ENCODE assay signal across 33 cellular contexts in the genomic region with DNA sequence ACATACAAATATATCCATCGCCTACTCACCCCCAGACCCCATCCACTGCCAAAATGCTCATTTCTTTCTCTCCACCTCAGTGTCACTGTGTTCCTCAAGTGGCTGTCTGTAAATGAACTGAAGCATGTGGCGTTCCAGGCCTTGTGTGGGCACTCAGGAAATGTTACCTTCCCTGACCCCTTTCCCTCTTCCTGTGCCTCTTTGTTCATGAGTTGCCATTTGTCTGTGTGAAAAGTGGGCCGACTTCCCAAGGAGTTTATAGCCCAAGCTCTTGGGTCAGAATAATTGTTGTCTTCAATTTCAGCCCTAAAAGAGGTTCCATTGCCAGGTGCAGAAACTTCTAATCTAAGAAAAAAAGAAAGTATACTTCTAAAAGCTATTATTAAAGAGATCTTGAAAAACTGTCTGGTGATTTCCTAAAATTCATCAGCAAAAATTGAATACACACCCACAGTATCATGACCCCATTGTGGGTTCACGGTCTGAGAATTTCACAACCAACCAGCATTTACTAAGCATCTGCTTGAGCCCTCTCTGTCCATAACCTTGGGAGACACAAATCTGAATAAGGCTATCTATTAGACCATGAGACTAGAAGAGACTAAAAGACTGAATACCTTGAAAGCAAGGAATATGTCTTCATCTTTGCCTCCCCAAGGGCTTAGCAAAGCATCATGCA.
DNase-seq lines count a peak whose midpoint lies in the region; ATAC-seq, FAIRE-seq and TF ChIP-seq lines count a peak whose summit lies in the region.
"Had no signal": no experiment of that assay in that cellular context is flagged by ENCODE, and none has a peak within 500 bp of the region (broad histone marks: within the 10 kb centered on the region; RNA-seq: fewer than 3 reads in every experiment).

No MANE protein-coding gene starts in this region.

- TF ChIP-seq EP300 in GM12878 (IDR thresholded peaks at IDR 0.05; ENCODE audit: borderline replicate concordance in 1 of 2, control insufficient read depth in 1 of 2, low read depth in 2 of 2, low read length in 2 of 2) (no peak), ovary (IDR thresholded peaks at IDR 0.05) (no peak)

- H3K27me3 ChIP-seq in HL-60 (ENCODE audit: insufficient read depth, poor library complexity, severe bottlenecking) (no peaks in the 10 kb centered on the region), GM12878 (replicated peaks in 1 of 2; ENCODE audit: control insufficient read depth in 2 of 2, insufficient read depth in 2 of 2, low read length in 1 of 2) (no peaks in the 10 kb centered on the region), neutrophil (no peaks in the 10 kb centered on the region), ovary (no peaks in the 10 kb centered on the region)
- H3K27me3 ChIP-seq: adrenal gland, foreskin keratinocyte had no signal

- TF ChIP-seq CTCF in HL-60 (IDR thresholded peaks at IDR 0.05; ENCODE audit: insufficient read depth, low read length) (no peak), GM12878 (IDR thresholded peaks at IDR 0.05 in 2 of 3, conservative IDR thresholded peaks at IDR 0.05 in 1 of 3; ENCODE audit: control insufficient read depth in 2 of 3, extremely low read depth in 1 of 3, insufficient read depth in 1 of 3, low read depth in 3 of 3, low read length in 3 of 3) (no peak), neutrophil (IDR thresholded peaks at IDR 0.05) (no peak), ovary (IDR thresholded peaks at IDR 0.05) (no peak)

- in situ Hi-C loops in GM12878 (cut with MboI): no loop called here

- H3K9me3 ChIP-seq in GM12878 (replicated peaks; ENCODE audit: control insufficient read depth, insufficient read depth, low read length): no peaks in the 10 kb centered on the region; the same call in 2 of the 3 replicates
- H3K9me3 ChIP-seq in neutrophil: no peaks in the 10 kb centered on the region
- H3K9me3 ChIP-seq in ovary: no peaks in the 10 kb centered on the region
- H3K9me3 ChIP-seq: adrenal gland had no signal

- no peaks in the 10 kb centered on the region for H3K79me2 ChIP-seq in GM12878 (ENCODE audit: control insufficient read depth, insufficient read depth, low read length)

- H3K27ac ChIP-seq in HL-60 (replicated peaks) (peak overlapping the region; percentile 2; the same call in 1 of the 2 replicates), GM12878 (ENCODE audit: control insufficient read depth, insufficient read depth) (peak overlapping the region; percentile 30), neutrophil (peak overlapping the region; percentile 66), ovary (no peak overlapping the region)
- H3K27ac ChIP-seq: adrenal gland, foreskin keratinocyte had no signal

- H3K4me1 ChIP-seq in GM12878 (ENCODE audit: control insufficient read depth, insufficient read depth, low read length) (peaks cover 24% of the 10 kb centered on the region), neutrophil (ENCODE audit: control insufficient read depth in 1 of 2, insufficient read depth in 1 of 2, low read depth in 1 of 2, low read length in 1 of 2) (peaks cover 78 to 85% of the 10 kb centered on the region in 2 experiments), ovary (ENCODE audit: insufficient read depth) (peaks cover 7% of the 10 kb centered on the region)
- H3K4me1 ChIP-seq: foreskin keratinocyte had no signal

- peak; percentile 74 for FAIRE-seq in GM12878 (lab: Jason Lieb, UNC)
- FAIRE-seq: A204.1, D721Med, H1, K562 had no signal

- no peak overlapping the region; the same call in 1 of the 2 replicates for H3K9ac ChIP-seq in GM12878 (ENCODE audit: control insufficient read depth, insufficient read depth, low read length)

- CTCF ChIA-PET in GM12878 (lab: Yijun Ruan, JAX): interaction anchor here (0.9 to 1.4 kb wide), 4 partner anchors 13 to 250 kb away, joined by 3 to 6 read pairs (median 4); no protein-coding TSS in a partner anchor

- H3K4me3 Mint-ChIP-seq in T-helper 2 cell treated with Interferon-gamma antibody and Interleukin-4, amounts not matched to agents 5 μg/mL and 100 μg/mL, for 36 hours: no peak overlapping the region
- H3K4me3 Mint-ChIP-seq: activated CD8-positive, alpha-beta T cell treated with anti-CD3 and anti-CD28 coated beads for 36 hours; activated naive CD4-positive, alpha-beta T cell treated with anti-CD3 and anti-CD28 coated beads for 36 hours; activated T-helper 1 cell treated with anti-CD3 and anti-CD28 coated beads, Interleukin-12 subunit alpha, Interleukin-12 subunit beta, Interleukin-2, Interleukin-4 antibody, amounts not matched to agents 30 ng/mL and 10 ng/mL and 1 ng/mL, durations not matched to agents 14 hours and 24 hours and 36 hours; central memory CD8-positive, alpha-beta T cell; dendritic cell treated with granulocyte-macrophage colony-stimulating factor and Interleukin-4, amounts not matched to agents 40 ng/mL and 50 ng/mL, for 4 days; endodermal cell; natural killer cell; T-helper 1 cell treated with Interleukin-12 subunit alpha and Interleukin-12 subunit beta and Interleukin-4 antibody, amounts not matched to agents 30 μg/mL and 1 μg/mL, for 36 hours had no signal

- no peak for TF ChIP-seq RAD21 in GM12878 (IDR thresholded peaks at IDR 0.05; ENCODE audit: insufficient read depth, low read depth, low read length)

- peaks cover 10% of the 10 kb centered on the region for H3K4me1 Mint-ChIP-seq in T-helper 2 cell treated with Interferon-gamma antibody and Interleukin-4, amounts not matched to agents 5 μg/mL and 100 μg/mL, for 36 hours (ENCODE audit: low read depth)

- H3K27ac Mint-ChIP-seq in T-helper 2 cell treated with Interferon-gamma antibody and Interleukin-4, amounts not matched to agents 5 μg/mL and 100 μg/mL, for 36 hours: no peak overlapping the region
- H3K27ac Mint-ChIP-seq: activated CD8-positive, alpha-beta T cell treated with anti-CD3 and anti-CD28 coated beads for 36 hours; activated naive CD4-positive, alpha-beta T cell treated with anti-CD3 and anti-CD28 coated beads for 36 hours; activated T-helper 1 cell treated with anti-CD3 and anti-CD28 coated beads, Interleukin-12 subunit alpha, Interleukin-12 subunit beta, Interleukin-2, Interleukin-4 antibody, amounts not matched to agents 30 ng/mL and 10 ng/mL and 1 ng/mL, durations not matched to agents 14 hours and 24 hours and 36 hours; CD4-positive, alpha-beta memory T cell; dendritic cell treated with granulocyte-macrophage colony-stimulating factor and Interleukin-4, amounts not matched to agents 40 ng/mL and 50 ng/mL, for 4 days; endodermal cell; natural killer cell; T-helper 1 cell treated with Interleukin-12 subunit alpha and Interleukin-12 subunit beta and Interleukin-4 antibody, amounts not matched to agents 30 μg/mL and 1 μg/mL, for 36 hours had no signal

- TF ChIP-seq POLR2A in GM12878 (IDR thresholded peaks at IDR 0.05; ENCODE audit: low read depth, low read length): no peak
- no peak for TF ChIP-seq POLR2A in ovary (IDR thresholded peaks at IDR 0.05)

- POLR2A ChIA-PET in GM12878 (lab: Charles Lee): interaction anchor here (0.5 to 1.3 kb wide), 4 partner anchors 9 to 243 kb away, joined by 3 to 4 read pairs (median 3); no protein-coding TSS in a partner anchor

- BruUV-seq in GM12878 (replicated peaks; lab: Mats Ljungman, UMichigan): no TSS peak

- intact Hi-C loops in GM12878 (cut with micrococcal nuclease; ENCODE audit: unreplicated experiment) (no loop called here), ovary (cut with DNase I) (no loop called here)

- 62% methylated on average over 4 of the region's 4 CpGs for WGBS in GM12878 (ENCODE audit: insufficient coverage, insufficient replicate concordance, low lambda C conversion rate, missing lambda C conversion rate)
- WGBS in ovary, 3 donors: 75 to 85% (median 83%) methylated on average over 4 of the region's 4 CpGs

- peak; percentile 10 for DNase-seq in NCI-H82 (lab: John Stamatoyannopoulos, UW)
- no peak for DNase-seq in NCI-H82 treated with DMSO at 0.1 percent for 48 hours (lab: John Stamatoyannopoulos, UW; ENCODE audit: unreplicated experiment)
- DNase-seq in HL-60 (ENCODE audit: low read depth in 1 of 2, low spot score in 1 of 2): no peak
- no peak for DNase-seq in GM12878 (ENCODE audit: low read depth, low spot score)
- DNase-seq in DMS114 treated with DMSO at 0.1 percent for 48 hours (lab: John Stamatoyannopoulos, UW; ENCODE audit: unreplicated experiment): no peak
- DNase-seq in T-helper 2 cell treated with Interferon-gamma antibody and Interleukin-4, amounts not matched to agents 5 μg/mL and 100 μg/mL, for 36 hours (ENCODE audit: low spot score): no peak
- no peak for DNase-seq in ovary
- DNase-seq: activated CD4-positive, CD25-positive, alpha-beta regulatory T cell treated with anti-CD3 and anti-CD28 coated beads, Interleukin-2, amount 50 U/mL, for 72 hours; activated CD8-positive, alpha-beta memory T cell treated with anti-CD3 and anti-CD28 coated beads, Interleukin-2, amount 50 U/mL, for 48 hours; activated CD8-positive, alpha-beta T cell treated with anti-CD3 and anti-CD28 coated beads for 36 hours; activated naive CD4-positive, alpha-beta T cell treated with anti-CD3 and anti-CD28 coated beads for 36 hours; CD4-positive, alpha-beta memory T cell; EL; endodermal cell; foreskin keratinocyte; natural killer cell; NCI-H146; NCI-H446 treated with DMSO at 0.1 percent for 48 hours; RPMI8226; stimulated activated naive CD8-positive, alpha-beta T cell treated with anti-CD3 and anti-CD28 coated beads, Interleukin-15, Interleukin-2, amounts not matched to agents 100 U/mL and 50 U/mL, for 24 hours had no signal

- no peaks in the 10 kb centered on the region for H3K9me3 Mint-ChIP-seq in T-helper 2 cell treated with Interferon-gamma antibody and Interleukin-4, amounts not matched to agents 5 μg/mL and 100 μg/mL, for 36 hours
- H3K9me3 Mint-ChIP-seq: activated CD8-positive, alpha-beta T cell treated with anti-CD3 and anti-CD28 coated beads for 36 hours; activated naive CD4-positive, alpha-beta T cell treated with anti-CD3 and anti-CD28 coated beads for 36 hours; activated T-helper 1 cell treated with anti-CD3 and anti-CD28 coated beads, Interleukin-12 subunit alpha, Interleukin-12 subunit beta, Interleukin-2, Interleukin-4 antibody, amounts not matched to agents 30 ng/mL and 10 ng/mL and 1 ng/mL, durations not matched to agents 14 hours and 24 hours and 36 hours; central memory CD8-positive, alpha-beta T cell; dendritic cell treated with granulocyte-macrophage colony-stimulating factor and Interleukin-4, amounts not matched to agents 40 ng/mL and 50 ng/mL, for 4 days; endodermal cell; natural killer cell; T-helper 1 cell treated with Interleukin-12 subunit alpha and Interleukin-12 subunit beta and Interleukin-4 antibody, amounts not matched to agents 30 μg/mL and 1 μg/mL, for 36 hours had no signal

- ATAC-seq in GM12878: peak; percentile 28; the same call in 2 of the 3 replicates
- ATAC-seq: activated CD8-positive, alpha-beta T cell treated with anti-CD3 and anti-CD28 coated beads for 36 hours; esophagus mucosa; foreskin keratinocyte; K562; natural killer cell; stimulated activated naive CD8-positive, alpha-beta T cell treated with anti-CD3 and anti-CD28 coated beads, Interleukin-15, Interleukin-2, amounts not matched to agents 100 U/mL and 50 U/mL, for 24 hours had no signal

- RAD21 ChIA-PET in GM12878 (lab: Charles Lee; ENCODE audit: unreplicated experiment): interaction anchor here (0.6 to 1.3 kb wide), 5 partner anchors 9 to 209 kb away, joined by 3 to 4 read pairs (median 3); no protein-coding TSS in a partner anchor

- H3K27me3 Mint-ChIP-seq in T-helper 2 cell treated with Interferon-gamma antibody and Interleukin-4, amounts not matched to agents 5 μg/mL and 100 μg/mL, for 36 hours (ENCODE audit: low read depth): no peaks in the 10 kb centered on the region
- H3K27me3 Mint-ChIP-seq: activated CD8-positive, alpha-beta T cell treated with anti-CD3 and anti-CD28 coated beads for 36 hours; CD4-positive, alpha-beta memory T cell; central memory CD8-positive, alpha-beta T cell; dendritic cell treated with granulocyte-macrophage colony-stimulating factor and Interleukin-4, amounts not matched to agents 40 ng/mL and 50 ng/mL, for 4 days had no signal

- no peaks in the 10 kb centered on the region for H3K36me3 Mint-ChIP-seq in T-helper 2 cell treated with Interferon-gamma antibody and Interleukin-4, amounts not matched to agents 5 μg/mL and 100 μg/mL, for 36 hours (ENCODE audit: low read depth)
- H3K36me3 Mint-ChIP-seq: CD4-positive, alpha-beta memory T cell; natural killer cell had no signal

- H2AFZ ChIP-seq in GM12878 (ENCODE audit: control insufficient read depth, low read depth, low read length): peak overlapping the region; percentile 55

- SMC1A ChIA-PET in GM12878 (lab: Charles Lee; ENCODE audit: uncharacterized antibody, unreplicated experiment): interaction anchor here (0.8 to 5.1 kb wide), 6 partner anchors 8 to 267 kb away, joined by 3 to 27 read pairs (median 8); no protein-coding TSS in a partner anchor

- H3K4me2 ChIP-seq in GM12878 (ENCODE audit: control insufficient read depth, insufficient read depth): peak overlapping the region; percentile 39; the same call in 1 of the 2 replicates
- H3K4me2 ChIP-seq: smooth muscle cell had no signal

- no peak overlapping the region for H3K4me3 ChIP-seq in HL-60 (replicated peaks; ENCODE audit: insufficient read depth, low read length)
- H3K4me3 ChIP-seq in GM12878: no peak overlapping the region
- no peak overlapping the region for H3K4me3 ChIP-seq in neutrophil (ENCODE audit: low read depth in 1 of 2, low read length in 1 of 2)
- no peak overlapping the region for H3K4me3 ChIP-seq in ovary
- H3K4me3 ChIP-seq: adrenal gland, K562, lung, smooth muscle cell had no signal

- H3K36me3 ChIP-seq in GM12878 (ENCODE audit: control insufficient read depth in 2 of 2, insufficient read depth in 2 of 2, low read length in 1 of 2): no peaks in the 10 kb centered on the region
- H3K36me3 ChIP-seq in neutrophil: no peaks in the 10 kb centered on the region
- H3K36me3 ChIP-seq in ovary: no peaks in the 10 kb centered on the region
- H3K36me3 ChIP-seq: adrenal gland had no signal

- no peaks in the 10 kb centered on the region for H4K20me1 ChIP-seq in GM12878 (ENCODE audit: control insufficient read depth, insufficient read depth)

Comparison
In these comparisons a context has a peak if more than half of its experiments do, and no peak if none do; other contexts are left out.
1. H3K27ac ChIP-seq: peak in HL-60 (single experiment), GM12878 (single experiment) and neutrophil (single experiment); none in ovary (0 of 2).